In genomic region chr3:84717894-84718293, GRCh38 we compare ENCODE assay signal across 28 cellular contexts.
"Had no signal": no experiment of that assay in that cellular context is flagged by ENCODE, and none has a peak within 500 bp of the region (broad histone marks: within the 10 kb centered on the region; RNA-seq: fewer than 3 reads in every experiment).

No MANE protein-coding gene starts in this region.

- H3K79me2 ChIP-seq: parathyroid adenoma had no signal

- H3K9ac ChIP-seq: parathyroid adenoma had no signal

- DNase-seq: activated B cell treated with CpG ODN at 0.5 μM for 24 hours; activated CD4-positive, alpha-beta T cell treated with anti-CD3 and anti-CD28 coated beads for 36 hours; activated CD8-positive, alpha-beta memory T cell treated with anti-CD3 and anti-CD28 coated beads, Interleukin-2, amount 10 ng/mL, durations not matched to agents 7 days and 5 days; activated CD8-positive, alpha-beta T cell treated with anti-CD3 and anti-CD28 coated beads, Interleukin-2, amount 10 ng/mL, durations not matched to agents 7 days and 5 days; activated naive CD8-positive, alpha-beta T cell treated with anti-CD3 and anti-CD28 coated beads, Interleukin-2, amount 50 U/mL, for 24 hours; activated T-cell treated with anti-CD3 and anti-CD28 coated beads, Interleukin-2, amount 50 U/mL, for 48 hours; amygdala; caudate nucleus; dermis blood vessel endothelial cell; effector CD4-positive, alpha-beta T cell; foreskin keratinocyte; left ventricle myocardium superior; naive B cell; nephron progenitor cell; stimulated activated CD4-positive, alpha-beta T cell treated with anti-CD3 and anti-CD28 coated beads, Interleukin-15, amount 100 ng/mL, for 24 hours; stimulated activated CD4-positive, alpha-beta T cell treated with anti-CD3 and anti-CD28 coated beads, Interleukin-2, amount 100 ng/mL, for 24 hours; stimulated activated naive CD8-positive, alpha-beta T cell treated with anti-CD3 and anti-CD28 coated beads, Interleukin-15, Interleukin-2, amounts not matched to agents 100 U/mL and 50 U/mL, for 24 hours; trophoblast cell had no signal

- H3K4me3 ChIP-seq: esophagus muscularis mucosa, right atrium auricular region, thoracic aorta had no signal

- H3K36me3 ChIP-seq: esophagus muscularis mucosa, right atrium auricular region, thoracic aorta had no signal

- ATAC-seq: activated CD4-positive, alpha-beta T cell treated with anti-CD3 and anti-CD28 coated beads for 36 hours; activated CD8-positive, alpha-beta memory T cell treated with anti-CD3 and anti-CD28 coated beads, Interleukin-2, amount 10 ng/mL, durations not matched to agents 7 days and 5 days; activated CD8-positive, alpha-beta T cell treated with anti-CD3 and anti-CD28 coated beads, Interleukin-2, amount 10 ng/mL, durations not matched to agents 7 days and 5 days; activated naive CD8-positive, alpha-beta T cell treated with anti-CD3 and anti-CD28 coated beads, Interleukin-2, amount 50 U/mL, for 24 hours; foreskin keratinocyte; left ventricle myocardium superior; stimulated activated naive CD8-positive, alpha-beta T cell treated with anti-CD3 and anti-CD28 coated beads, Interleukin-15, Interleukin-2, amounts not matched to agents 100 U/mL and 50 U/mL, for 24 hours had no signal

- H3K36me3 Mint-ChIP-seq: activated CD8-positive, alpha-beta memory T cell treated with anti-CD3 and anti-CD28 coated beads, Interleukin-2, amount 10 ng/mL, durations not matched to agents 7 days and 5 days; activated naive CD4-positive, alpha-beta T cell treated with anti-CD3 and anti-CD28 coated beads, Interleukin-2, amount 50 U/mL, for 24 hours; naive B cell had no signal

- H3K4me3 Mint-ChIP-seq: activated B cell treated with CpG ODN at 0.5 μM for 24 hours; activated CD4-positive, alpha-beta T cell treated with anti-CD3 and anti-CD28 coated beads for 36 hours; activated CD8-positive, alpha-beta memory T cell treated with anti-CD3 and anti-CD28 coated beads, Interleukin-2, amount 10 ng/mL, durations not matched to agents 7 days and 5 days; activated CD8-positive, alpha-beta T cell treated with anti-CD3 and anti-CD28 coated beads, Interleukin-2, amount 10 ng/mL, durations not matched to agents 7 days and 5 days; activated naive CD4-positive, alpha-beta T cell treated with anti-CD3 and anti-CD28 coated beads, Interleukin-2, amount 50 U/mL, for 24 hours; activated naive CD8-positive, alpha-beta T cell treated with anti-CD3 and anti-CD28 coated beads, Interleukin-2, amount 50 U/mL, for 24 hours; naive B cell; nephron progenitor cell; T-helper 2 cell treated with Interferon-gamma antibody and Interleukin-4, amounts not matched to agents 5 μg/mL and 100 μg/mL, for 36 hours had no signal

- H3K27ac Mint-ChIP-seq: activated B cell treated with CpG ODN at 0.5 μM for 24 hours; activated CD4-positive, alpha-beta T cell treated with anti-CD3 and anti-CD28 coated beads for 36 hours; activated CD8-positive, alpha-beta memory T cell treated with anti-CD3 and anti-CD28 coated beads, Interleukin-2, amount 10 ng/mL, durations not matched to agents 7 days and 5 days; activated CD8-positive, alpha-beta T cell treated with anti-CD3 and anti-CD28 coated beads, Interleukin-2, amount 10 ng/mL, durations not matched to agents 7 days and 5 days; activated naive CD4-positive, alpha-beta T cell treated with anti-CD3 and anti-CD28 coated beads, Interleukin-2, amount 50 U/mL, for 24 hours; activated naive CD8-positive, alpha-beta T cell treated with anti-CD3 and anti-CD28 coated beads, Interleukin-2, amount 50 U/mL, for 24 hours; activated T-helper 2 cell treated with anti-CD3 and anti-CD28 coated beads, Interferon-gamma antibody, Interleukin-2, Interleukin-4, amounts not matched to agents 10 μg/mL and 5 μg/mL and 100 μg/mL, durations not matched to agents 14 hours and 24 hours and 36 hours; nephron progenitor cell; T-helper 2 cell treated with Interferon-gamma antibody and Interleukin-4, amounts not matched to agents 5 μg/mL and 100 μg/mL, for 36 hours had no signal

- FAIRE-seq: colon, islet of Langerhans, urothelium cell line had no signal

- H2AFZ ChIP-seq: parathyroid adenoma had no signal

- H3K27ac ChIP-seq: esophagus muscularis mucosa, foreskin keratinocyte, parathyroid adenoma, right atrium auricular region, thoracic aorta had no signal

- H3K27me3 ChIP-seq: esophagus muscularis mucosa, foreskin keratinocyte, right atrium auricular region had no signal

- H3K4me1 ChIP-seq: esophagus muscularis mucosa, foreskin keratinocyte, parathyroid adenoma, right atrium auricular region had no signal

- H3K9me3 Mint-ChIP-seq: nephron progenitor cell had no signal

- H3K4me1 Mint-ChIP-seq: activated B cell treated with CpG ODN at 0.5 μM for 24 hours; activated CD4-positive, alpha-beta T cell treated with anti-CD3 and anti-CD28 coated beads for 36 hours; activated CD8-positive, alpha-beta memory T cell treated with anti-CD3 and anti-CD28 coated beads, Interleukin-2, amount 10 ng/mL, durations not matched to agents 7 days and 5 days; activated naive CD4-positive, alpha-beta T cell treated with anti-CD3 and anti-CD28 coated beads, Interleukin-2, amount 50 U/mL, for 24 hours; activated naive CD8-positive, alpha-beta T cell treated with anti-CD3 and anti-CD28 coated beads, Interleukin-2, amount 50 U/mL, for 24 hours; nephron progenitor cell had no signal

- H3K27me3 Mint-ChIP-seq: activated B cell treated with CpG ODN at 0.5 μM for 24 hours; activated CD4-positive, alpha-beta T cell treated with anti-CD3 and anti-CD28 coated beads for 36 hours; activated CD8-positive, alpha-beta memory T cell treated with anti-CD3 and anti-CD28 coated beads, Interleukin-2, amount 10 ng/mL, durations not matched to agents 7 days and 5 days; activated naive CD4-positive, alpha-beta T cell treated with anti-CD3 and anti-CD28 coated beads, Interleukin-2, amount 50 U/mL, for 24 hours; activated naive CD8-positive, alpha-beta T cell treated with anti-CD3 and anti-CD28 coated beads, Interleukin-2, amount 50 U/mL, for 24 hours; naive B cell had no signal

- H3K9me3 ChIP-seq: esophagus muscularis mucosa, right atrium auricular region, thoracic aorta had no signal
